Comparison of ENCODE assay signal across 8 cellular contexts in the genomic region with DNA sequence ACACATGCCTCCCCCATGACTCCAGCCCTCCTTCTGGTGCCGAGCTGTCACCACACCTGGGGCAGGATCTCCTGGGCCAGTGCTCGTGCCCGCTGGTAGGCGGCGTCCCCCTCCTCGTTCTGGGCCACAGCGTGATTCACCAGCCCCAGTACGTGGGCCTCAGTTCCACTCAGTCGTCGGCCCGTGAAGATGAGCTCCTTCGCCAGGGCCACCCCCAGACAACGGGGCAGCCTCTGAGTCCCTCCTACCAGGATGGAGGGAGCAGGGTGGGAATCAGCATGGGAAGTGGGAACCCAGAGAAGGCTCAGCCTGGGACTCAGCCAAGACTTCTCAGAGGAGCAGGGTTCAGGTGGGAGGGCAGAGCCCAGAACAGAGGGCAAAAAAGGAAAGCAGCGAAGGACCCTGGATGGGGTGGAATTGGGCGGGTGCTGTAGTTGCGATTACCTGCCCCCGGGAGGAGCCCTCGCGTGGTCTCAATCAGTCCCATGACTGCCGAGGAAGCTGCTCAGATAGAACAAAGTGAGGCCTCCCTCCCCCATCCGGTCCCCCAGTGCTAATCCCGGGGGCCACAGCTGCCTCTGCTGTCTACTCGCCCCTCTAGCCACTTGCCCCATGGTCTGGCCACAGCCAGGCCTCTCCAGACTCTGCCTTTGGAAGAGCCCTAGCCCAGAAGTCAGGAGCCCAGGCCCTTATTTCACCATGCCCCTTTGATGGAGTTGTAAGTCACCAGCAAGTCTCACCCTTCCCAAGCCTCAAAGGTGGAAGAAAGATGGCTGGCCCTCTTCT.
DNase-seq lines count a peak whose midpoint lies in the region; ATAC-seq and TF ChIP-seq lines count a peak whose summit lies in the region.

No MANE protein-coding gene starts in this region.

- H3K4me3 Mint-ChIP-seq in nephron = no peak overlapping the region

- no peaks in the 10 kb centered on the region for H4K20me1 ChIP-seq in BLaER1

- H3K27me3 Mint-ChIP-seq in nephron (ENCODE audit: low read depth) = no peaks in the 10 kb centered on the region

- H3K27ac ChIP-seq in BLaER1 = 0 out of 2 replicates have a peak overlapping the region, but pooled peaks have one; percentile 38

- ATAC-seq in GM19395 (IDR thresholded peaks at IDR 0.05; ENCODE audit: unreplicated experiment) = peak; percentile 52
- ATAC-seq in GM21447 (IDR thresholded peaks at IDR 0.05; ENCODE audit: unreplicated experiment) = no peak
- ATAC-seq in HG02884 (IDR thresholded peaks at IDR 0.05; ENCODE audit: unreplicated experiment) = no peak
- no peak for ATAC-seq in HG02981 (IDR thresholded peaks at IDR 0.05; ENCODE audit: unreplicated experiment)

- H3K9me3 ChIP-seq in BLaER1 = no peaks in the 10 kb centered on the region

- no peaks in the 10 kb centered on the region for H3K4me1 Mint-ChIP-seq in nephron

- in situ Hi-C loops in T47D (cut with HindIII; ENCODE audit: low pct_unique_long_range_greater_than_20kb, low sequenced_read_pairs) = no loop called here

- no peaks in the 10 kb centered on the region for H3K27me3 ChIP-seq in BLaER1

- peaks cover 10% of the 10 kb centered on the region for H3K4me1 ChIP-seq in BLaER1

- H3K9ac ChIP-seq in BLaER1 = no peak overlapping the region

- no peaks in the 10 kb centered on the region for H3K9me3 Mint-ChIP-seq in nephron

- DNase-seq in OCI-M1 (lab: John Stamatoyannopoulos, UW) (peak; percentile 24), T47D (ENCODE audit: low read depth in 1 of 2, low spot score in 1 of 2) (peak; percentile 33 to 34)

- H3K36me3 Mint-ChIP-seq in nephron (ENCODE audit: low read depth) = no peaks in the 10 kb centered on the region

- no peaks in the 10 kb centered on the region for H3K36me3 ChIP-seq in BLaER1

- peak; percentile 9 to 29 (median 19) for TF ChIP-seq CTCF in nephron (IDR thresholded peaks at IDR 0.05; ENCODE audit: unreplicated experiment in 3 of 3)

- no peak overlapping the region for H3K4me2 ChIP-seq in BLaER1

- H3K27ac Mint-ChIP-seq in nephron = no peak overlapping the region

- no peak overlapping the region for H3K4me3 ChIP-seq in BLaER1
